ENCODE assay signal across 27 cellular contexts in the genomic region with DNA sequence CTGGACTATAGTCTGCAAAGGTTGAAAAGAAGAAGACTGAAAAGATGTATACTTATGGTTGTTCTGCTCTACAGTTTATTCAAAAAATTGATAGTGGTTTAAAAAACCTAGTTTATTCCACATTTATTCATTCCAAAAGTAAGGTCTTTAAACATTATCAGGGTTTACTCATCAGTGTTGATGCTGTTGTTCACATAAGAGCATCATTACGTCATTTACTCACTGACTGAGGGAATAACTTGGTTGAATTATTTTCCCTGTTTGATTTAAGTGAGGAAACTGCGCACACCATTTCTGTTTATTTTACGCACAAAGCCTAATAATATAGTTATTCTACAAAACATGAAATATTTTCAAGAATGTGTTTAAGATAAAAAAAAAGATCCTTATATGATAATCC.
"Had no signal": no experiment of that assay in that cellular context is flagged by ENCODE, and none has a peak within 500 bp of the region (broad histone marks: within the 10 kb centered on the region; RNA-seq: fewer than 3 reads in every experiment).

No MANE protein-coding gene starts in this region.

- H3K36me3 ChIP-seq: stomach, suprapubic skin, thoracic aorta, thyroid gland, tibial artery, tibial nerve, transverse colon, upper lobe of left lung, upper lobe of right lung, uterus, vagina had no signal

- H3K27me3 ChIP-seq: stomach, suprapubic skin, testis, thyroid gland, tibial artery, tibial nerve, transverse colon, upper lobe of left lung, upper lobe of right lung, uterus, vagina had no signal

- H3K9me3 ChIP-seq: stomach, suprapubic skin, testis, thoracic aorta, thyroid gland, tibial artery, tibial nerve, transverse colon, upper lobe of left lung, upper lobe of right lung, uterus, vagina had no signal

- ATAC-seq: stimulated activated effector memory CD8-positive, alpha-beta T cell treated with anti-CD3 and anti-CD28 coated beads, Interleukin-12 subunit alpha, Interleukin-12 subunit beta, amount 100 ng/mL, for 72 hours; stimulated activated memory B cell treated with anti-CD40 and anti-IgM and Interleukin-4, amounts not matched to agents 10 μg/mL and 1 μg/mL and 100 μg/mL, for 72 hours; stimulated activated naive B cell treated with anti-CD40 and anti-IgM and Interleukin-4, amounts not matched to agents 10 μg/mL and 1 μg/mL and 100 μg/mL, for 72 hours; stimulated activated naive CD8-positive, alpha-beta T cell treated with anti-CD3 and anti-CD28 coated beads, Interleukin-15, amount 100 ng/mL, for 72 hours; stimulated activated naive CD8-positive, alpha-beta T cell treated with anti-CD3 and anti-CD28 coated beads, Interleukin-15, Interleukin-2, amounts not matched to agents 100 U/mL and 50 U/mL, for 24 hours; upper lobe of right lung had no signal

- DNase-seq: stimulated activated CD4-positive, alpha-beta T cell treated with anti-CD3 and anti-CD28 coated beads, Interleukin-2, amount 100 ng/mL, for 48 hours; stimulated activated CD4-positive, alpha-beta T cell treated with anti-CD3 and anti-CD28 coated beads, Interleukin-4, amount 100 ng/mL, for 1 hour; stimulated activated CD4-positive, alpha-beta T cell treated with anti-CD3 and anti-CD28 coated beads, Interleukin-4, amount 100 ng/mL, for 24 hours; stimulated activated CD4-positive, alpha-beta T cell treated with anti-CD3 and anti-CD28 coated beads, Interleukin-4, amount 100 ng/mL, for 4 hours; stimulated activated CD8-positive, alpha-beta memory T cell treated with anti-CD3 and anti-CD28 coated beads, Interleukin-4, amount 100 ng/mL, for 48 hours; stimulated activated naive B cell treated with anti-CD40 and anti-IgM and Interleukin-4, amounts not matched to agents 10 μg/mL and 1 μg/mL and 100 μg/mL, for 72 hours; stimulated activated naive CD4-positive, alpha-beta T cell; stimulated activated naive CD4-positive, alpha-beta T cell treated with Interleukin-2 at 50 U/mL for 16 hours; stimulated activated naive CD8-positive, alpha-beta T cell treated with anti-CD3 and anti-CD28 coated beads, Interleukin-15, amount 100 ng/mL, for 72 hours; stimulated activated naive CD8-positive, alpha-beta T cell treated with anti-CD3 and anti-CD28 coated beads, Interleukin-15, Interleukin-2, amounts not matched to agents 100 U/mL and 50 U/mL, for 24 hours; stomach; substantia nigra; testis; thyroid gland; tibial artery; transverse colon; trophoblast cell; upper lobe of left lung; upper lobe of right lung; uterus had no signal

- H3K4me3 ChIP-seq: stomach, suprapubic skin, testis, thoracic aorta, thyroid gland, tibial artery, tibial nerve, transverse colon, upper lobe of left lung, upper lobe of right lung, uterus, vagina had no signal

- H3K4me1 ChIP-seq: suprapubic skin, testis, upper lobe of left lung, upper lobe of right lung, uterus had no signal

- H3K27ac ChIP-seq: stomach, suprapubic skin, testis, thoracic aorta, thyroid gland, tibial artery, tibial nerve, transverse colon, upper lobe of left lung, upper lobe of right lung, uterus, vagina had no signal

- FAIRE-seq: urothelium cell line had no signal
